In genomic region chr4:69242562-69243245, GRCh38 we compare ENCODE assay signal across 21 cellular contexts. TPM values are rescaled to one million over a fixed set of nuclear protein-coding genes. Genes with fewer than 3 reads are reported as not detected.
"Had no signal": no experiment of that assay in that cellular context is flagged by ENCODE, and none has a peak within 500 bp of the region (broad histone marks: within the 10 kb centered on the region; RNA-seq: fewer than 3 reads in every experiment).

No MANE protein-coding gene starts in this region.

RNA-seq across cellular contexts. Expression of gene UGT2B11, which starts 28.2 kb away (rescaled TPM):
- total RNA-seq: dermis blood vessel endothelial cell, dorsolateral prefrontal cortex, endothelial cell of umbilical vein, epithelial cell of proximal tubule, esophagus mucosa, esophagus squamous epithelium, gastrocnemius medialis, glomerular endothelial cell, heart right ventricle, kidney epithelial cell, left cardiac atrium, left lung, left ventricle myocardium superior, lower lobe of right lung, lung microvascular endothelial cell, mesenteric fat pad, mesothelial cell of epicardium, myocyte, natural killer cell had no signal
- polyA plus RNA-seq: endothelial cell of umbilical vein, heart right ventricle, keratinocyte had no signal

RNA-seq across cellular contexts. Expression of gene UGT2B28, which starts 37.6 kb away (rescaled TPM):
- total RNA-seq: dermis blood vessel endothelial cell, dorsolateral prefrontal cortex, endothelial cell of umbilical vein, epithelial cell of proximal tubule, esophagus mucosa, esophagus squamous epithelium, gastrocnemius medialis, glomerular endothelial cell, heart right ventricle, kidney epithelial cell, left cardiac atrium, left lung, left ventricle myocardium superior, lower lobe of right lung, lung microvascular endothelial cell, mesenteric fat pad, mesothelial cell of epicardium, mucosa of descending colon, myocyte, natural killer cell had no signal
- polyA plus RNA-seq: endothelial cell of umbilical vein, heart right ventricle, keratinocyte had no signal
